ENCODE assay signal across 1 cellular context in the genomic region with DNA sequence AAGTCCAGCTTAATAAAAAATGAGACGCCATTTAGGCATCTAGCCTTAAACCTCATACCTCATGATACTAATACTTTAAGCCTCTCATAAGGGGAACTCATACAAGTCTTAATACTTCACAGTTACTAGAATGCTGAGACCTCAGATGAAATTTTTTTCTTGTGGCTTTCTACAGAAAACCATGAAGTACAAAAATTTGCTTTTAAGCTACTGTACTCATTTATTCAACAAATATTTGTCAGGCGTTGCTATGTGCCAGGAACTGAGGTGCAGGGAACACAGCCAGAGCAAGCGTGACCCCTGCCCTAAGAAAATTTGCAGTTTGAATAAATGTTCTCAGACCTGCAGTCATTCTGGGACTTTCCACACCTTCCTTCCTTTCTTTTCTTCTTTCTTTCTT.
A peak's percentile ranks its signal among the peaks of the same experiment; 100 is the strongest.
TF ChIP-seq lines count a peak whose summit lies in the region.

No MANE protein-coding gene starts in this region.

TF ChIP-seq in GM12878, 131 proteins besides CTCF, POLR2A, EP300 and RAD21 (continued from another document and continues in another):
- TF ChIP-seq, protein P1, sequence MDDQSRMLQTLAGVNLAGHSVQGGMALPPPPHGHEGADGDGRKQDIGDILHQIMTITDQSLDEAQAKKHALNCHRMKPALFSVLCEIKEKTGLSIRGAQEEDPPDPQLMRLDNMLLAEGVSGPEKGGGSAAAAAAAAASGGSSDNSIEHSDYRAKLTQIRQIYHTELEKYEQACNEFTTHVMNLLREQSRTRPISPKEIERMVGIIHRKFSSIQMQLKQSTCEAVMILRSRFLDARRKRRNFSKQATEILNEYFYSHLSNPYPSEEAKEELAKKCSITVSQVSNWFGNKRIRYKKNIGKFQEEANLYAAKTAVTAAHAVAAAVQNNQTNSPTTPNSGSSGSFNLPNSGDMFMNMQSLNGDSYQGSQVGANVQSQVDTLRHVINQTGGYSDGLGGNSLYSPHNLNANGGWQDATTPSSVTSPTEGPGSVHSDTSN (IDR thresholded peaks at IDR 0.05; ENCODE audit: insufficient replicate concordance, low read depth, low read length), result no peak
- TF ChIP-seq TARDBP (IDR thresholded peaks at IDR 0.05; ENCODE audit: borderline replicate concordance), result no peak
- TF ChIP-seq, protein P2, sequence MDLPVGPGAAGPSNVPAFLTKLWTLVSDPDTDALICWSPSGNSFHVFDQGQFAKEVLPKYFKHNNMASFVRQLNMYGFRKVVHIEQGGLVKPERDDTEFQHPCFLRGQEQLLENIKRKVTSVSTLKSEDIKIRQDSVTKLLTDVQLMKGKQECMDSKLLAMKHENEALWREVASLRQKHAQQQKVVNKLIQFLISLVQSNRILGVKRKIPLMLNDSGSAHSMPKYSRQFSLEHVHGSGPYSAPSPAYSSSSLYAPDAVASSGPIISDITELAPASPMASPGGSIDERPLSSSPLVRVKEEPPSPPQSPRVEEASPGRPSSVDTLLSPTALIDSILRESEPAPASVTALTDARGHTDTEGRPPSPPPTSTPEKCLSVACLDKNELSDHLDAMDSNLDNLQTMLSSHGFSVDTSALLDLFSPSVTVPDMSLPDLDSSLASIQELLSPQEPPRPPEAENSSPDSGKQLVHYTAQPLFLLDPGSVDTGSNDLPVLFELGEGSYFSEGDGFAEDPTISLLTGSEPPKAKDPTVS (IDR thresholded peaks at IDR 0.05; ENCODE audit: low read depth, low read length), result no peak
- no peak for TF ChIP-seq KDM1A (IDR thresholded peaks at IDR 0.05; ENCODE audit: borderline replicate concordance)
- TF ChIP-seq HCFC1 (IDR thresholded peaks at IDR 0.05; ENCODE audit: low read length), result no peak
- TF ChIP-seq RUNX3 (IDR thresholded peaks at IDR 0.05; ENCODE audit: low read length), result peak; percentile 57
- TF ChIP-seq SREBF2 (IDR thresholded peaks at IDR 0.05; ENCODE audit: low read length), result no peak
- TF ChIP-seq RBBP5 (conservative IDR thresholded peaks at IDR 0.05), result no peak
- no peak for TF ChIP-seq RB1 (IDR thresholded peaks at IDR 0.05; ENCODE audit: borderline replicate concordance)
- 0 out of 2 replicates have a peak, but pooled peaks have one; percentile 14 for TF ChIP-seq MEF2A (IDR thresholded peaks at IDR 0.05; ENCODE audit: insufficient read depth, low read depth, low read length)
- TF ChIP-seq PAX5 (IDR thresholded peaks at IDR 0.05; ENCODE audit: borderline replicate concordance, low read depth, low read length), result peak; percentile 79; the same call in 1 of the 2 replicates
- TF ChIP-seq, protein P3, sequence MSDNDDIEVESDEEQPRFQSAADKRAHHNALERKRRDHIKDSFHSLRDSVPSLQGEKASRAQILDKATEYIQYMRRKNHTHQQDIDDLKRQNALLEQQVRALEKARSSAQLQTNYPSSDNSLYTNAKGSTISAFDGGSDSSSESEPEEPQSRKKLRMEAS (IDR thresholded peaks at IDR 0.05; ENCODE audit: low read depth, low read length), result no peak
- TF ChIP-seq CHD1 (IDR thresholded peaks at IDR 0.05; ENCODE audit: low read depth, low read length), result no peak
- TF ChIP-seq, protein P4, sequence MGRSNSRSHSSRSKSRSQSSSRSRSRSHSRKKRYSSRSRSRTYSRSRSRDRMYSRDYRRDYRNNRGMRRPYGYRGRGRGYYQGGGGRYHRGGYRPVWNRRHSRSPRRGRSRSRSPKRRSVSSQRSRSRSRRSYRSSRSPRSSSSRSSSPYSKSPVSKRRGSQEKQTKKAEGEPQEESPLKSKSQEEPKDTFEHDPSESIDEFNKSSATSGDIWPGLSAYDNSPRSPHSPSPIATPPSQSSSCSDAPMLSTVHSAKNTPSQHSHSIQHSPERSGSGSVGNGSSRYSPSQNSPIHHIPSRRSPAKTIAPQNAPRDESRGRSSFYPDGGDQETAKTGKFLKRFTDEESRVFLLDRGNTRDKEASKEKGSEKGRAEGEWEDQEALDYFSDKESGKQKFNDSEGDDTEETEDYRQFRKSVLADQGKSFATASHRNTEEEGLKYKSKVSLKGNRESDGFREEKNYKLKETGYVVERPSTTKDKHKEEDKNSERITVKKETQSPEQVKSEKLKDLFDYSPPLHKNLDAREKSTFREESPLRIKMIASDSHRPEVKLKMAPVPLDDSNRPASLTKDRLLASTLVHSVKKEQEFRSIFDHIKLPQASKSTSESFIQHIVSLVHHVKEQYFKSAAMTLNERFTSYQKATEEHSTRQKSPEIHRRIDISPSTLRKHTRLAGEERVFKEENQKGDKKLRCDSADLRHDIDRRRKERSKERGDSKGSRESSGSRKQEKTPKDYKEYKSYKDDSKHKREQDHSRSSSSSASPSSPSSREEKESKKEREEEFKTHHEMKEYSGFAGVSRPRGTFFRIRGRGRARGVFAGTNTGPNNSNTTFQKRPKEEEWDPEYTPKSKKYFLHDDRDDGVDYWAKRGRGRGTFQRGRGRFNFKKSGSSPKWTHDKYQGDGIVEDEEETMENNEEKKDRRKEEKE (IDR thresholded peaks at IDR 0.05), result no peak
- peak in 1 of 2 experiments; percentile 77; a peak in 1 of 4 replicates for TF ChIP-seq BHLHE40 (IDR thresholded peaks at IDR 0.05; ENCODE audit: borderline replicate concordance in 1 of 2, low read depth in 2 of 2, low read length in 1 of 2)
- TF ChIP-seq CEBPB (IDR thresholded peaks at IDR 0.05; ENCODE audit: borderline replicate concordance in 1 of 2, low read depth in 2 of 2, low read length in 2 of 2), result no peak
- TF ChIP-seq SIN3A (IDR thresholded peaks at IDR 0.05; ENCODE audit: low read depth, low read length), result no peak
- no peak for TF ChIP-seq CREM (IDR thresholded peaks at IDR 0.05; ENCODE audit: low read depth)
- no peak for TF ChIP-seq CBX5 (IDR thresholded peaks at IDR 0.05; ENCODE audit: low read depth)
- TF ChIP-seq, protein P5, sequence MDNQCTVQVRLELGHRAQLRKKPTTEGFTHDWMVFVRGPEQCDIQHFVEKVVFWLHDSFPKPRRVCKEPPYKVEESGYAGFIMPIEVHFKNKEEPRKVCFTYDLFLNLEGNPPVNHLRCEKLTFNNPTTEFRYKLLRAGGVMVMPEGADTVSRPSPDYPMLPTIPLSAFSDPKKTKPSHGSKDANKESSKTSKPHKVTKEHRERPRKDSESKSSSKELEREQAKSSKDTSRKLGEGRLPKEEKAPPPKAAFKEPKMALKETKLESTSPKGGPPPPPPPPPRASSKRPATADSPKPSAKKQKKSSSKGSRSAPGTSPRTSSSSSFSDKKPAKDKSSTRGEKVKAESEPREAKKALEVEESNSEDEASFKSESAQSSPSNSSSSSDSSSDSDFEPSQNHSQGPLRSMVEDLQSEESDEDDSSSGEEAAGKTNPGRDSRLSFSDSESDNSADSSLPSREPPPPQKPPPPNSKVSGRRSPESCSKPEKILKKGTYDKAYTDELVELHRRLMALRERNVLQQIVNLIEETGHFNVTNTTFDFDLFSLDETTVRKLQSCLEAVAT (IDR thresholded peaks at IDR 0.05), result peak; percentile 7; the same call in 1 of the 2 replicates
- TF ChIP-seq CHD4 (IDR thresholded peaks at IDR 0.05), result no peak
- TF ChIP-seq SMARCA5 (IDR thresholded peaks at IDR 0.05), result no peak
- TF ChIP-seq, protein P6, sequence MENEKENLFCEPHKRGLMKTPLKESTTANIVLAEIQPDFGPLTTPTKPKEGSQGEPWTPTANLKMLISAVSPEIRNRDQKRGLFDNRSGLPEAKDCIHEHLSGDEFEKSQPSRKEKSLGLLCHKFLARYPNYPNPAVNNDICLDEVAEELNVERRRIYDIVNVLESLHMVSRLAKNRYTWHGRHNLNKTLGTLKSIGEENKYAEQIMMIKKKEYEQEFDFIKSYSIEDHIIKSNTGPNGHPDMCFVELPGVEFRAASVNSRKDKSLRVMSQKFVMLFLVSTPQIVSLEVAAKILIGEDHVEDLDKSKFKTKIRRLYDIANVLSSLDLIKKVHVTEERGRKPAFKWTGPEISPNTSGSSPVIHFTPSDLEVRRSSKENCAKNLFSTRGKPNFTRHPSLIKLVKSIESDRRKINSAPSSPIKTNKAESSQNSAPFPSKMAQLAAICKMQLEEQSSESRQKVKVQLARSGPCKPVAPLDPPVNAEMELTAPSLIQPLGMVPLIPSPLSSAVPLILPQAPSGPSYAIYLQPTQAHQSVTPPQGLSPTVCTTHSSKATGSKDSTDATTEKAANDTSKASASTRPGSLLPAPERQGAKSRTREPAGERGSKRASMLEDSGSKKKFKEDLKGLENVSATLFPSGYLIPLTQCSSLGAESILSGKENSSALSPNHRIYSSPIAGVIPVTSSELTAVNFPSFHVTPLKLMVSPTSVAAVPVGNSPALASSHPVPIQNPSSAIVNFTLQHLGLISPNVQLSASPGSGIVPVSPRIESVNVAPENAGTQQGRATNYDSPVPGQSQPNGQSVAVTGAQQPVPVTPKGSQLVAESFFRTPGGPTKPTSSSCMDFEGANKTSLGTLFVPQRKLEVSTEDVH (IDR thresholded peaks at IDR 0.05; ENCODE audit: low read depth, partially characterized antibody), result no peak
- TF ChIP-seq RFX5 (IDR thresholded peaks at IDR 0.05; ENCODE audit: low read depth, low read length), result peak; percentile 93
- no peak for TF ChIP-seq TCF12 (IDR thresholded peaks at IDR 0.05; ENCODE audit: low read depth, low read length)
- peak; percentile 14; the same call in 1 of the 2 replicates for TF ChIP-seq ATF7 (IDR thresholded peaks at IDR 0.05; ENCODE audit: low read depth)
- TF ChIP-seq, protein P7, sequence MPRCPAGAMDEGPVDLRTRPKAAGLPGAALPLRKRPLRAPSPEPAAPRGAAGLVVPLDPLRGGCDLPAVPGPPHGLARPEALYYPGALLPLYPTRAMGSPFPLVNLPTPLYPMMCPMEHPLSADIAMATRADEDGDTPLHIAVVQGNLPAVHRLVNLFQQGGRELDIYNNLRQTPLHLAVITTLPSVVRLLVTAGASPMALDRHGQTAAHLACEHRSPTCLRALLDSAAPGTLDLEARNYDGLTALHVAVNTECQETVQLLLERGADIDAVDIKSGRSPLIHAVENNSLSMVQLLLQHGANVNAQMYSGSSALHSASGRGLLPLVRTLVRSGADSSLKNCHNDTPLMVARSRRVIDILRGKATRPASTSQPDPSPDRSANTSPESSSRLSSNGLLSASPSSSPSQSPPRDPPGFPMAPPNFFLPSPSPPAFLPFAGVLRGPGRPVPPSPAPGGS (IDR thresholded peaks at IDR 0.05; ENCODE audit: borderline replicate concordance, insufficient read depth, low read depth, low read length, poor library complexity, severe bottlenecking), result peak; percentile 72
- no peak for TF ChIP-seq BACH1 (IDR thresholded peaks at IDR 0.05; ENCODE audit: borderline replicate concordance)
- TF ChIP-seq ZNF24 (IDR thresholded peaks at IDR 0.05), result no peak
- no peak; the same call in 1 of the 2 replicates for TF ChIP-seq ZNF384 (IDR thresholded peaks at IDR 0.05; ENCODE audit: borderline replicate concordance, low read depth, low read length)
- TF ChIP-seq EGR1 (IDR thresholded peaks at IDR 0.05; ENCODE audit: borderline replicate concordance in 1 of 2, low read depth in 2 of 2, low read length in 2 of 2), result no peak
- TF ChIP-seq, protein P8, sequence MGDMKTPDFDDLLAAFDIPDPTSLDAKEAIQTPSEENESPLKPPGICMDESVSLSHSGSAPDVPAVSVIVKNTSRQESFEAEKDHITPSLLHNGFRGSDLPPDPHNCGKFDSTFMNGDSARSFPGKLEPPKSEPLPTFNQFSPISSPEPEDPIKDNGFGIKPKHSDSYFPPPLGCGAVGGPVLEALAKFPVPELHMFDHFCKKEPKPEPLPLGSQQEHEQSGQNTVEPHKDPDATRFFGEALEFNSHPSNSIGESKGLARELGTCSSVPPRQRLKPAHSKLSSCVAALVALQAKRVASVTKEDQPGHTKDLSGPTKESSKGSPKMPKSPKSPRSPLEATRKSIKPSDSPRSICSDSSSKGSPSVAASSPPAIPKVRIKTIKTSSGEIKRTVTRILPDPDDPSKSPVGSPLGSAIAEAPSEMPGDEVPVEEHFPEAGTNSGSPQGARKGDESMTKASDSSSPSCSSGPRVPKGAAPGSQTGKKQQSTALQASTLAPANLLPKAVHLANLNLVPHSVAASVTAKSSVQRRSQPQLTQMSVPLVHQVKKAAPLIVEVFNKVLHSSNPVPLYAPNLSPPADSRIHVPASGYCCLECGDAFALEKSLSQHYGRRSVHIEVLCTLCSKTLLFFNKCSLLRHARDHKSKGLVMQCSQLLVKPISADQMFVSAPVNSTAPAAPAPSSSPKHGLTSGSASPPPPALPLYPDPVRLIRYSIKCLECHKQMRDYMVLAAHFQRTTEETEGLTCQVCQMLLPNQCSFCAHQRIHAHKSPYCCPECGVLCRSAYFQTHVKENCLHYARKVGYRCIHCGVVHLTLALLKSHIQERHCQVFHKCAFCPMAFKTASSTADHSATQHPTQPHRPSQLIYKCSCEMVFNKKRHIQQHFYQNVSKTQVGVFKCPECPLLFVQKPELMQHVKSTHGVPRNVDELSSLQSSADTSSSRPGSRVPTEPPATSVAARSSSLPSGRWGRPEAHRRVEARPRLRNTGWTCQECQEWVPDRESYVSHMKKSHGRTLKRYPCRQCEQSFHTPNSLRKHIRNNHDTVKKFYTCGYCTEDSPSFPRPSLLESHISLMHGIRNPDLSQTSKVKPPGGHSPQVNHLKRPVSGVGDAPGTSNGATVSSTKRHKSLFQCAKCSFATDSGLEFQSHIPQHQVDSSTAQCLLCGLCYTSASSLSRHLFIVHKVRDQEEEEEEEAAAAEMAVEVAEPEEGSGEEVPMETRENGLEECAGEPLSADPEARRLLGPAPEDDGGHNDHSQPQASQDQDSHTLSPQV (IDR thresholded peaks at IDR 0.05), result no peak
- TF ChIP-seq ESRRA (IDR thresholded peaks at IDR 0.05; ENCODE audit: low read length), result no peak
- peak; percentile 46; the same call in 1 of the 2 replicates for TF ChIP-seq TAF1 (IDR thresholded peaks at IDR 0.05; ENCODE audit: borderline replicate concordance, low read depth, low read length)
- no peak for TF ChIP-seq NR2F1 (conservative IDR thresholded peaks at IDR 0.05)
- no peak for TF ChIP-seq TCF3 (IDR thresholded peaks at IDR 0.05; ENCODE audit: borderline replicate concordance, insufficient read depth, low read depth, low read length)
- no peak for TF ChIP-seq MTA2 (IDR thresholded peaks at IDR 0.05; ENCODE audit: low read depth)
- no peak for TF ChIP-seq NBN (IDR thresholded peaks at IDR 0.05)
- TF ChIP-seq, protein P9, sequence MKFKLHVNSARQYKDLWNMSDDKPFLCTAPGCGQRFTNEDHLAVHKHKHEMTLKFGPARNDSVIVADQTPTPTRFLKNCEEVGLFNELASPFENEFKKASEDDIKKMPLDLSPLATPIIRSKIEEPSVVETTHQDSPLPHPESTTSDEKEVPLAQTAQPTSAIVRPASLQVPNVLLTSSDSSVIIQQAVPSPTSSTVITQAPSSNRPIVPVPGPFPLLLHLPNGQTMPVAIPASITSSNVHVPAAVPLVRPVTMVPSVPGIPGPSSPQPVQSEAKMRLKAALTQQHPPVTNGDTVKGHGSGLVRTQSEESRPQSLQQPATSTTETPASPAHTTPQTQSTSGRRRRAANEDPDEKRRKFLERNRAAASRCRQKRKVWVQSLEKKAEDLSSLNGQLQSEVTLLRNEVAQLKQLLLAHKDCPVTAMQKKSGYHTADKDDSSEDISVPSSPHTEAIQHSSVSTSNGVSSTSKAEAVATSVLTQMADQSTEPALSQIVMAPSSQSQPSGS (IDR thresholded peaks at IDR 0.05; ENCODE audit: low read length), result peak; percentile 13; the same call in 1 of the 2 replicates
- TF ChIP-seq, protein P10, sequence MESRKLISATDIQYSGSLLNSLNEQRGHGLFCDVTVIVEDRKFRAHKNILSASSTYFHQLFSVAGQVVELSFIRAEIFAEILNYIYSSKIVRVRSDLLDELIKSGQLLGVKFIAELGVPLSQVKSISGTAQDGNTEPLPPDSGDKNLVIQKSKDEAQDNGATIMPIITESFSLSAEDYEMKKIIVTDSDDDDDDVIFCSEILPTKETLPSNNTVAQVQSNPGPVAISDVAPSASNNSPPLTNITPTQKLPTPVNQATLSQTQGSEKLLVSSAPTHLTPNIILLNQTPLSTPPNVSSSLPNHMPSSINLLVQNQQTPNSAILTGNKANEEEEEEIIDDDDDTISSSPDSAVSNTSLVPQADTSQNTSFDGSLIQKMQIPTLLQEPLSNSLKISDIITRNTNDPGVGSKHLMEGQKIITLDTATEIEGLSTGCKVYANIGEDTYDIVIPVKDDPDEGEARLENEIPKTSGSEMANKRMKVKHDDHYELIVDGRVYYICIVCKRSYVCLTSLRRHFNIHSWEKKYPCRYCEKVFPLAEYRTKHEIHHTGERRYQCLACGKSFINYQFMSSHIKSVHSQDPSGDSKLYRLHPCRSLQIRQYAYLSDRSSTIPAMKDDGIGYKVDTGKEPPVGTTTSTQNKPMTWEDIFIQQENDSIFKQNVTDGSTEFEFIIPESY (IDR thresholded peaks at IDR 0.05), result no peak
- no peak for TF ChIP-seq LARP7 (IDR thresholded peaks at IDR 0.05)
